In the genomic region with DNA sequence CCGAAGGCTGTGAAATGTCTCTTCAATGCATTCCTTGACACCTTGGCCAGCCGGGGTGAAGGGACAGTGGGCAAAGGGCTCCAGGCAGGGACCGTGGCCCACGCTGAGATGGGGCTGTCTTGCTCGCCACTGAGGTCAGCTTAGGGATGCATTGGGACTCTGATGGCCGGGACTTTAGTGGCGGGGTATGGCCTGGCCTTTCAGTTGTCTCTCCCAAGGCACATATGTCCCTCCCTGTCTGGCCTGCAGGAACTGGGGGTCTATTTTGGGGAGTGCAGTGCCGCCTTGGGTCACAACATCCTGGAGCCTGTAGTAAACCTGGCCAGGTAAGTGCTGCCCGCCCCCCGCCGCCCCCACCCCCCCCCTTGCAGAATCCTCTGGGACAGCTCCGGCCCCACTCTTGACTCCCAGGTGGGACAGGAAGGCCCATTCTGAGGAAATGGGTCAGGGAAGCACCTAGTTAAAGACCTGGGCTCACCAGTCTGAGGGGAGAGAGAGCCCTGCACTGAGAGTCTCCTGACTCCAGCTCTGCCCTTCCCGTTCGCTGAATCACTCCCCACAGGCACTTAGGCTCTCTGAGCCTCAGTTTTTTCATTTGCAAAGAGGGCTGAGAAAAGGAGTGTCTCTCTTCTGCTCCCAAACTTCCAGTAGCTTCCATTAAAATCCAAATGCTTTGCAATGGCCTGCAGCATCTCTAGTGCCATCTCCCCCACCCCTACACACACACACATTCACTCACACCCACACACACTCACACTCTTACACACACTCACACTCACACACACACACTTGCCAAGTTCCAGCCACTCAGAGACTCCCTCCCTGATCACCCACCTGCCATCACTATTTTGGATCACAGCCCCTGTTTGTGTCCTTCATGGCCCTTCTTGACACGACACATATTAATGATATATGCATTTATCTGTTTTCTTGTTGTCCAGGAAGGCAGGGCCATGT, we compare ENCODE assay signal across 19 cellular contexts. TPM values are rescaled to one million over a fixed set of nuclear protein-coding genes. Genes with fewer than 3 reads are reported as not detected.
"Had no signal": no experiment of that assay in that cellular context is flagged by ENCODE, and none has a peak within 500 bp of the region (broad histone marks: within the 10 kb centered on the region; RNA-seq: fewer than 3 reads in every experiment).

No MANE protein-coding gene starts in this region.

- H3K27me3 Mint-ChIP-seq: activated naive CD8-positive, alpha-beta T cell treated with anti-CD3 and anti-CD28 coated beads, Interleukin-2, amount 50 U/mL, for 24 hours; effector memory CD8-positive, alpha-beta T cell had no signal

- H3K27ac ChIP-seq: gastrocnemius medialis, heart left ventricle, psoas muscle, right lobe of liver, testis had no signal

- H3K27me3 ChIP-seq: gastrocnemius medialis, heart left ventricle, right lobe of liver, testis had no signal

- H3K4me3 Mint-ChIP-seq: activated CD4-positive, alpha-beta T cell treated with anti-CD3 and anti-CD28 coated beads, Interleukin-2, amount 10 ng/mL, durations not matched to agents 24 days and 14 days; activated naive CD8-positive, alpha-beta T cell treated with anti-CD3 and anti-CD28 coated beads, Interleukin-2, amount 50 U/mL, for 24 hours; activated T-helper 1 cell treated with anti-CD3 and anti-CD28 coated beads, Interleukin-12 subunit alpha, Interleukin-12 subunit beta, Interleukin-2, Interleukin-4 antibody, amounts not matched to agents 30 ng/mL and 10 ng/mL and 1 ng/mL, durations not matched to agents 14 hours and 24 hours and 36 hours; effector memory CD8-positive, alpha-beta T cell; naive thymus-derived CD4-positive, alpha-beta T cell; stimulated activated naive CD8-positive, alpha-beta T cell treated with anti-CD3 and anti-CD28 coated beads, Interleukin-15, amount 100 ng/mL, for 72 hours had no signal

- H3K36me3 ChIP-seq: gastrocnemius medialis, heart left ventricle, right lobe of liver had no signal

- DNase-seq: activated CD4-positive, alpha-beta T cell treated with anti-CD3 and anti-CD28 coated beads, Interleukin-2, amount 10 ng/mL, durations not matched to agents 24 days and 14 days; activated CD4-positive, CD25-positive, alpha-beta regulatory T cell; activated CD8-positive, alpha-beta memory T cell treated with anti-CD3 and anti-CD28 coated beads for 24 hours; activated naive CD4-positive, alpha-beta T cell; activated naive CD8-positive, alpha-beta T cell treated with anti-CD3 and anti-CD28 coated beads, Interleukin-2, amount 50 U/mL, for 24 hours; dermis blood vessel endothelial cell; effector memory CD8-positive, alpha-beta T cell; gastrocnemius medialis; naive thymus-derived CD4-positive, alpha-beta T cell; occipital lobe; right lobe of liver; stimulated activated naive CD8-positive, alpha-beta T cell treated with anti-CD3 and anti-CD28 coated beads, Interleukin-15, amount 100 ng/mL, for 72 hours; testis had no signal

- H3K9me3 Mint-ChIP-seq: activated CD4-positive, alpha-beta T cell treated with anti-CD3 and anti-CD28 coated beads, Interleukin-2, amount 10 ng/mL, durations not matched to agents 24 days and 14 days; activated naive CD8-positive, alpha-beta T cell treated with anti-CD3 and anti-CD28 coated beads, Interleukin-2, amount 50 U/mL, for 24 hours; activated T-helper 1 cell treated with anti-CD3 and anti-CD28 coated beads, Interleukin-12 subunit alpha, Interleukin-12 subunit beta, Interleukin-2, Interleukin-4 antibody, amounts not matched to agents 30 ng/mL and 10 ng/mL and 1 ng/mL, durations not matched to agents 14 hours and 24 hours and 36 hours; effector memory CD8-positive, alpha-beta T cell; stimulated activated naive CD8-positive, alpha-beta T cell treated with anti-CD3 and anti-CD28 coated beads, Interleukin-15, amount 100 ng/mL, for 72 hours had no signal

- H3K36me3 Mint-ChIP-seq: naive thymus-derived CD4-positive, alpha-beta T cell had no signal

- H3K27ac Mint-ChIP-seq: activated CD4-positive, alpha-beta T cell treated with anti-CD3 and anti-CD28 coated beads, Interleukin-2, amount 10 ng/mL, durations not matched to agents 24 days and 14 days; activated naive CD8-positive, alpha-beta T cell treated with anti-CD3 and anti-CD28 coated beads, Interleukin-2, amount 50 U/mL, for 24 hours; activated T-helper 1 cell treated with anti-CD3 and anti-CD28 coated beads, Interleukin-12 subunit alpha, Interleukin-12 subunit beta, Interleukin-2, Interleukin-4 antibody, amounts not matched to agents 30 ng/mL and 10 ng/mL and 1 ng/mL, durations not matched to agents 14 hours and 24 hours and 36 hours; effector memory CD8-positive, alpha-beta T cell; stimulated activated naive CD8-positive, alpha-beta T cell treated with anti-CD3 and anti-CD28 coated beads, Interleukin-15, amount 100 ng/mL, for 72 hours had no signal

- H3K4me3 ChIP-seq: gastrocnemius medialis, heart left ventricle, psoas muscle, right lobe of liver, testis had no signal

- H3K9me3 ChIP-seq: gastrocnemius medialis, heart left ventricle, psoas muscle, right lobe of liver, testis had no signal

- ATAC-seq: activated naive CD8-positive, alpha-beta T cell treated with anti-CD3 and anti-CD28 coated beads, Interleukin-2, amount 50 U/mL, for 24 hours; effector memory CD8-positive, alpha-beta T cell; gastrocnemius medialis; heart left ventricle; naive thymus-derived CD4-positive, alpha-beta T cell; psoas muscle; right lobe of liver; stimulated activated naive CD8-positive, alpha-beta T cell treated with anti-CD3 and anti-CD28 coated beads, Interleukin-15, amount 100 ng/mL, for 72 hours had no signal

RNA-seq across cellular contexts. Expression of gene RAB44, which starts 33.1 kb away (rescaled TPM):
- total RNA-seq: activated CD4-positive, alpha-beta T cell treated with anti-CD3 and anti-CD28 coated beads, Interleukin-2, amount 10 ng/mL, durations not matched to agents 24 days and 14 days; cerebellum; epithelial cell of proximal tubule; lung microvascular endothelial cell; occipital lobe had no signal
